ENCODE assay signal across 16 cellular contexts in genomic region chr14:93963692-93964091, GRCh38. TPM values are rescaled to one million over a fixed set of nuclear protein-coding genes. Genes with fewer than 3 reads are reported as not detected.
A peak's percentile ranks its signal among the peaks of the same experiment; 100 is the strongest.
DNase-seq lines count a peak whose midpoint lies in the region; ATAC-seq and TF ChIP-seq lines count a peak whose summit lies in the region.
"Had no signal": no experiment of that assay in that cellular context is flagged by ENCODE, and none has a peak within 500 bp of the region (broad histone marks: within the 10 kb centered on the region; RNA-seq: fewer than 3 reads in every experiment).

No MANE protein-coding gene starts in this region.

- DNase-seq in left ventricle myocardium inferior (no peak), left cardiac atrium (no peak), naive B cell (no peak), MCF 10A (ENCODE audit: unreplicated experiment) (no peak), ureter (ENCODE audit: low spot score) (no peak)
- no peak for DNase-seq in activated T-helper 1 cell treated with anti-CD3 and anti-CD28 coated beads, Interleukin-12 subunit alpha, Interleukin-12 subunit beta, Interleukin-2, Interleukin-4 antibody, amounts not matched to agents 30 ng/mL and 10 ng/mL and 1 ng/mL, durations not matched to agents 14 hours and 24 hours and 36 hours (ENCODE audit: low spot score)
- DNase-seq: body of pancreas, DMS79 treated with DMSO at 0.1 percent for 48 hours, NCI-H1417 treated with DMSO at 0.1 percent for 48 hours, NCI-H524, uterus had no signal

- H3K4me1 ChIP-seq in left ventricle myocardium inferior = peaks cover 96% of the 10 kb centered on the region
- H3K4me1 ChIP-seq: uterus had no signal

- no peak overlapping the region for H3K4me3 ChIP-seq in left ventricle myocardium inferior
- H3K4me3 ChIP-seq: body of pancreas, uterus had no signal

- H3K4me1 Mint-ChIP-seq in activated T-helper 1 cell treated with anti-CD3 and anti-CD28 coated beads, Interleukin-12 subunit alpha, Interleukin-12 subunit beta, Interleukin-2, Interleukin-4 antibody, amounts not matched to agents 30 ng/mL and 10 ng/mL and 1 ng/mL, durations not matched to agents 14 hours and 24 hours and 36 hours (ENCODE audit: low read depth) = peaks cover 95% of the 10 kb centered on the region
- H3K4me1 Mint-ChIP-seq in naive B cell (peaks cover 69 to 94% (median 83%) of the 10 kb centered on the region in 3 donors), MCF 10A (ENCODE audit: insufficient read depth, unreplicated experiment) (peaks cover 29% of the 10 kb centered on the region)

- peak overlapping the region; percentile 19 for H3K27ac ChIP-seq in left ventricle myocardium inferior (replicated peaks)
- H3K27ac ChIP-seq: body of pancreas had no signal

- ATAC-seq in left cardiac atrium (no peak), naive B cell (ENCODE audit: low read depth in 2 of 2) (no peak), GM21737 (IDR thresholded peaks at IDR 0.05; ENCODE audit: unreplicated experiment) (no peak), GM21717 (IDR thresholded peaks at IDR 0.05; ENCODE audit: unreplicated experiment) (no peak)
- ATAC-seq: body of pancreas, HepG2, Right ventricle myocardium inferior had no signal

- H3K27ac Mint-ChIP-seq in activated T-helper 1 cell treated with anti-CD3 and anti-CD28 coated beads, Interleukin-12 subunit alpha, Interleukin-12 subunit beta, Interleukin-2, Interleukin-4 antibody, amounts not matched to agents 30 ng/mL and 10 ng/mL and 1 ng/mL, durations not matched to agents 14 hours and 24 hours and 36 hours = peak overlapping the region; percentile 95
- H3K27ac Mint-ChIP-seq in naive B cell = peak overlapping the region in 5 of 6 donors; percentile 63 to 99 (median 95)
- H3K27ac Mint-ChIP-seq in MCF 10A (ENCODE audit: low read depth, unreplicated experiment) = no peak overlapping the region

- H3K9me3 Mint-ChIP-seq in activated T-helper 1 cell treated with anti-CD3 and anti-CD28 coated beads, Interleukin-12 subunit alpha, Interleukin-12 subunit beta, Interleukin-2, Interleukin-4 antibody, amounts not matched to agents 30 ng/mL and 10 ng/mL and 1 ng/mL, durations not matched to agents 14 hours and 24 hours and 36 hours = peaks cover 6% of the 10 kb centered on the region
- H3K9me3 Mint-ChIP-seq in naive B cell (peaks cover 0 to 7% (median 0%) of the 10 kb centered on the region in 7 donors), MCF 10A (ENCODE audit: unreplicated experiment) (peaks cover 8% of the 10 kb centered on the region)

- no TSS peak for BruUV-seq in MCF 10A (replicated peaks; lab: Mats Ljungman, UMichigan)

- CTCF ChIA-PET in MCF 10A (lab: Yijun Ruan, JAX) = interaction anchor here (0.6 to 1.1 kb wide), 2 partner anchors 24 to 40 kb away, joined by 3 to 4 read pairs; no protein-coding TSS in a partner anchor

- H3K4me3 Mint-ChIP-seq in activated T-helper 1 cell treated with anti-CD3 and anti-CD28 coated beads, Interleukin-12 subunit alpha, Interleukin-12 subunit beta, Interleukin-2, Interleukin-4 antibody, amounts not matched to agents 30 ng/mL and 10 ng/mL and 1 ng/mL, durations not matched to agents 14 hours and 24 hours and 36 hours = peak overlapping the region; percentile 61
- H3K4me3 Mint-ChIP-seq in naive B cell (peak overlapping the region in 5 of 8 donors; percentile 52 to 82 (median 66)), MCF 10A (ENCODE audit: unreplicated experiment) (no peak overlapping the region)
- H3K4me3 Mint-ChIP-seq: neural crest cell had no signal

- POLR2A ChIA-PET in MCF 10A (lab: Yijun Ruan, JAX) = no interaction called here

- intact Hi-C loops in left ventricle myocardium inferior (cut with micrococcal nuclease) = no loop called here
- intact Hi-C loops in left cardiac atrium (cut with DNase I) = no loop called here
- intact Hi-C loops in activated T-helper 1 cell treated with anti-CD3 and anti-CD28 coated beads, Interleukin-12 subunit alpha, Interleukin-12 subunit beta, Interleukin-2, Interleukin-4 antibody, amounts not matched to agents 30 ng/mL and 10 ng/mL and 1 ng/mL, durations not matched to agents 14 hours and 24 hours and 36 hours (cut with micrococcal nuclease) = loop anchor here (1.0 to 5.0 kb wide), 3 partner anchors 8 to 1559 kb away; partner anchors contain the start of gene ASB2
- intact Hi-C loops in MCF 10A (cut with micrococcal nuclease) = no loop called here

- no peaks in the 10 kb centered on the region for H3K27me3 Mint-ChIP-seq in activated T-helper 1 cell treated with anti-CD3 and anti-CD28 coated beads, Interleukin-12 subunit alpha, Interleukin-12 subunit beta, Interleukin-2, Interleukin-4 antibody, amounts not matched to agents 30 ng/mL and 10 ng/mL and 1 ng/mL, durations not matched to agents 14 hours and 24 hours and 36 hours (ENCODE audit: insufficient read depth)
- H3K27me3 Mint-ChIP-seq in naive B cell (no peaks in the 10 kb centered on the region), MCF 10A (ENCODE audit: insufficient read depth, unreplicated experiment) (no peaks in the 10 kb centered on the region)

- H3K27me3 ChIP-seq in left ventricle myocardium inferior (ENCODE audit: low read depth) = no peaks in the 10 kb centered on the region
- H3K27me3 ChIP-seq: body of pancreas, uterus had no signal

- TF ChIP-seq CTCF in left ventricle myocardium inferior (IDR thresholded peaks at IDR 0.05; ENCODE audit: borderline replicate concordance) (no peak), MCF 10A (IDR thresholded peaks at IDR 0.05; ENCODE audit: unreplicated experiment) (no peak)

- H3K9me3 ChIP-seq in left ventricle myocardium inferior (replicated peaks) = no peaks in the 10 kb centered on the region
- H3K9me3 ChIP-seq: body of pancreas, uterus had no signal

- H3K36me3 Mint-ChIP-seq in activated T-helper 1 cell treated with anti-CD3 and anti-CD28 coated beads, Interleukin-12 subunit alpha, Interleukin-12 subunit beta, Interleukin-2, Interleukin-4 antibody, amounts not matched to agents 30 ng/mL and 10 ng/mL and 1 ng/mL, durations not matched to agents 14 hours and 24 hours and 36 hours (ENCODE audit: low read depth) = peaks cover 32% of the 10 kb centered on the region
- H3K36me3 Mint-ChIP-seq in naive B cell = no peaks in the 10 kb centered on the region
- peaks cover 6% of the 10 kb centered on the region for H3K36me3 Mint-ChIP-seq in MCF 10A (ENCODE audit: insufficient read depth, unreplicated experiment)

- peaks cover 46% of the 10 kb centered on the region for H3K36me3 ChIP-seq in left ventricle myocardium inferior
- H3K36me3 ChIP-seq: uterus had no signal

RNA-seq across cellular contexts. Expression of gene ASB2, which starts 12.7 kb away (rescaled TPM):
- total RNA-seq in left ventricle myocardium inferior (251 TPM), left cardiac atrium (100 to 1,000 TPM; 102 to 105 TPM), MCF 10A (2022) (not detected in 2 replicates), ureter (35.1 TPM)
- total RNA-seq in activated T-helper 1 cell treated with anti-CD3 and anti-CD28 coated beads, Interleukin-12 subunit alpha, Interleukin-12 subunit beta, Interleukin-2, Interleukin-4 antibody, amounts not matched to agents 30 ng/mL and 10 ng/mL and 1 ng/mL, durations not matched to agents 14 hours and 24 hours and 36 hours = 21.1 and 23.4 TPM in 2 replicates
- under 1 TPM in 3 of 6 donors, not detected in 3; 0.18 to 0.62 (median 0.29) TPM for polyA plus RNA-seq in naive B cell (ENCODE audit: low read depth in 6 of 6)

RNA-seq across cellular contexts. Expression of gene CCDC197, which starts 33.4 kb away (rescaled TPM):
- 1.2 TPM for total RNA-seq in left ventricle myocardium inferior
- total RNA-seq in left cardiac atrium = not detected
- 0.13 TPM in 1 of 2 replicates, not detected in the other for total RNA-seq in activated T-helper 1 cell treated with anti-CD3 and anti-CD28 coated beads, Interleukin-12 subunit alpha, Interleukin-12 subunit beta, Interleukin-2, Interleukin-4 antibody, amounts not matched to agents 30 ng/mL and 10 ng/mL and 1 ng/mL, durations not matched to agents 14 hours and 24 hours and 36 hours
- not detected for polyA plus RNA-seq in naive B cell (ENCODE audit: low read depth in 6 of 6)
- not detected in 2 replicates for total RNA-seq in MCF 10A (2022)
- not detected for total RNA-seq in ureter
- total RNA-seq: body of pancreas, neural crest cell, uterus had no signal

RNA-seq across cellular contexts. Expression of gene FAM181A, which starts 36.5 kb away (rescaled TPM):
- total RNA-seq in left ventricle myocardium inferior (not detected), left cardiac atrium (not detected), MCF 10A (2022) (not detected in 2 replicates), ureter (not detected)
- not detected in 2 replicates for total RNA-seq in activated T-helper 1 cell treated with anti-CD3 and anti-CD28 coated beads, Interleukin-12 subunit alpha, Interleukin-12 subunit beta, Interleukin-2, Interleukin-4 antibody, amounts not matched to agents 30 ng/mL and 10 ng/mL and 1 ng/mL, durations not matched to agents 14 hours and 24 hours and 36 hours
- polyA plus RNA-seq in naive B cell (ENCODE audit: low read depth in 6 of 6) = not detected
- total RNA-seq: body of pancreas, Right ventricle myocardium inferior had no signal

Comparison
In these comparisons a context has a peak if more than half of its experiments do, and no peak if none do; other contexts are left out.
1. RNA of gene ASB2, which starts 12.7 kb away (total RNA-seq): 251 TPM in left ventricle myocardium inferior (single experiment), 102 to 105 TPM in left cardiac atrium, 35.1 TPM in ureter (single experiment) and 21.1 to 23.4 TPM in activated T-helper 1 cell treated with anti-CD3 and anti-CD28 coated beads, Interleukin-12 subunit alpha, Interleukin-12 subunit beta, Interleukin-2, Interleukin-4 antibody, amounts not matched to agents 30 ng/mL and 10 ng/mL and 1 ng/mL, durations not matched to agents 14 hours and 24 hours and 36 hours; not detected in MCF 10A; every median in the first group is over 10 times any median in the second.